In the genomic region with DNA sequence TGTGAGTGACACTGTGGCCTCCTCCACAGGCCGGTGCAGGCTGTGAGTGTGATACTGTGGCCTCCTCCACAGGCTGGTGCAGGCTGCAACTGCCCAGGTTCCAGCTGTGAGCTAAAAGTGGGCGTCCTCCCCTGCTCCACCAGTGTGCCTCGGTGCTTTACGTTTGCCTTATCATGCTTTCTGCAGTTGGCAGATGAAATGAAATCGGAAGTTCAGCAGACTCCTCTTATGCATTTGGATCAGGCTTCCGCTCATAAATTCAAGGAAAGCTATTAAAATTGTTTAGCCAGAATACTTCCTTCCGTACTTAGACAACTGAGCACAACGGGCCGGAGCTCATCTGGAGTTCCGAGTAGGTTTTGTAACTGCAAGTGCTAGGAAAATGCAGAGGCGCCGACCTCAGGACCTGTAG, we compare ENCODE assay signal across 1 cellular context.
TF ChIP-seq lines count a peak whose summit lies in the region.

No MANE protein-coding gene starts in this region.

TF ChIP-seq in WTC11, 78 proteins besides CTCF, POLR2A, EP300 and RAD21 (continued from another document):
- TF ChIP-seq, protein P1, sequence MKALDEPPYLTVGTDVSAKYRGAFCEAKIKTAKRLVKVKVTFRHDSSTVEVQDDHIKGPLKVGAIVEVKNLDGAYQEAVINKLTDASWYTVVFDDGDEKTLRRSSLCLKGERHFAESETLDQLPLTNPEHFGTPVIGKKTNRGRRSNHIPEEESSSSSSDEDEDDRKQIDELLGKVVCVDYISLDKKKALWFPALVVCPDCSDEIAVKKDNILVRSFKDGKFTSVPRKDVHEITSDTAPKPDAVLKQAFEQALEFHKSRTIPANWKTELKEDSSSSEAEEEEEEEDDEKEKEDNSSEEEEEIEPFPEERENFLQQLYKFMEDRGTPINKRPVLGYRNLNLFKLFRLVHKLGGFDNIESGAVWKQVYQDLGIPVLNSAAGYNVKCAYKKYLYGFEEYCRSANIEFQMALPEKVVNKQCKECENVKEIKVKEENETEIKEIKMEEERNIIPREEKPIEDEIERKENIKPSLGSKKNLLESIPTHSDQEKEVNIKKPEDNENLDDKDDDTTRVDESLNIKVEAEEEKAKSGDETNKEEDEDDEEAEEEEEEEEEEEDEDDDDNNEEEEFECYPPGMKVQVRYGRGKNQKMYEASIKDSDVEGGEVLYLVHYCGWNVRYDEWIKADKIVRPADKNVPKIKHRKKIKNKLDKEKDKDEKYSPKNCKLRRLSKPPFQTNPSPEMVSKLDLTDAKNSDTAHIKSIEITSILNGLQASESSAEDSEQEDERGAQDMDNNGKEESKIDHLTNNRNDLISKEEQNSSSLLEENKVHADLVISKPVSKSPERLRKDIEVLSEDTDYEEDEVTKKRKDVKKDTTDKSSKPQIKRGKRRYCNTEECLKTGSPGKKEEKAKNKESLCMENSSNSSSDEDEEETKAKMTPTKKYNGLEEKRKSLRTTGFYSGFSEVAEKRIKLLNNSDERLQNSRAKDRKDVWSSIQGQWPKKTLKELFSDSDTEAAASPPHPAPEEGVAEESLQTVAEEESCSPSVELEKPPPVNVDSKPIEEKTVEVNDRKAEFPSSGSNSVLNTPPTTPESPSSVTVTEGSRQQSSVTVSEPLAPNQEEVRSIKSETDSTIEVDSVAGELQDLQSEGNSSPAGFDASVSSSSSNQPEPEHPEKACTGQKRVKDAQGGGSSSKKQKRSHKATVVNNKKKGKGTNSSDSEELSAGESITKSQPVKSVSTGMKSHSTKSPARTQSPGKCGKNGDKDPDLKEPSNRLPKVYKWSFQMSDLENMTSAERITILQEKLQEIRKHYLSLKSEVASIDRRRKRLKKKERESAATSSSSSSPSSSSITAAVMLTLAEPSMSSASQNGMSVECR (CRISPR knock-in tag; IDR thresholded peaks at IDR 0.05; ENCODE audit: borderline replicate concordance) = no peak
- TF ChIP-seq ZNF317 (CRISPR knock-in tag; IDR thresholded peaks at IDR 0.05; ENCODE audit: borderline replicate concordance, low read depth) (no peak), ZNF416 (CRISPR knock-in tag; IDR thresholded peaks at IDR 0.05) (no peak), ZNF423 (CRISPR knock-in tag; IDR thresholded peaks at IDR 0.05) (no peak), FOXK1 (CRISPR knock-in tag; IDR thresholded peaks at IDR 0.05) (no peak), CBFB (CRISPR knock-in tag; IDR thresholded peaks at IDR 0.05; ENCODE audit: low read depth) (no peak), FOXP1 (CRISPR knock-in tag; IDR thresholded peaks at IDR 0.05; ENCODE audit: borderline replicate concordance) (no peak), SP1 (CRISPR knock-in tag; conservative IDR thresholded peaks at IDR 0.05) (no peak), EMX1 (CRISPR knock-in tag; IDR thresholded peaks at IDR 0.05) (no peak), RELA (CRISPR knock-in tag; IDR thresholded peaks at IDR 0.05; ENCODE audit: borderline replicate concordance) (no peak), JAZF1 (CRISPR knock-in tag; IDR thresholded peaks at IDR 0.05) (no peak)
- TF ChIP-seq, protein P2, sequence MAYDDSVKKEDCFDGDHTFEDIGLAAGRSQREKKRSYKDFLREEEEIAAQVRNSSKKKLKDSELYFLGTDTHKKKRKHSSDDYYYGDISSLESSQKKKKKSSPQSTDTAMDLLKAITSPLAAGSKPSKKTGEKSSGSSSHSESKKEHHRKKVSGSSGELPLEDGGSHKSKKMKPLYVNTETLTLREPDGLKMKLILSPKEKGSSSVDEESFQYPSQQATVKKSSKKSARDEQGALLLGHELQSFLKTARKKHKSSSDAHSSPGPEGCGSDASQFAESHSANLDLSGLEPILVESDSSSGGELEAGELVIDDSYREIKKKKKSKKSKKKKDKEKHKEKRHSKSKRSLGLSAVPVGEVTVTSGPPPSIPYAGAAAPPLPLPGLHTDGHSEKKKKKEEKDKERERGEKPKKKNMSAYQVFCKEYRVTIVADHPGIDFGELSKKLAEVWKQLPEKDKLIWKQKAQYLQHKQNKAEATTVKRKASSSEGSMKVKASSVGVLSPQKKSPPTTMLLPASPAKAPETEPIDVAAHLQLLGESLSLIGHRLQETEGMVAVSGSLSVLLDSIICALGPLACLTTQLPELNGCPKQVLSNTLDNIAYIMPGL (CRISPR knock-in tag; IDR thresholded peaks at IDR 0.05) = no peak
- TF ChIP-seq, protein P3, sequence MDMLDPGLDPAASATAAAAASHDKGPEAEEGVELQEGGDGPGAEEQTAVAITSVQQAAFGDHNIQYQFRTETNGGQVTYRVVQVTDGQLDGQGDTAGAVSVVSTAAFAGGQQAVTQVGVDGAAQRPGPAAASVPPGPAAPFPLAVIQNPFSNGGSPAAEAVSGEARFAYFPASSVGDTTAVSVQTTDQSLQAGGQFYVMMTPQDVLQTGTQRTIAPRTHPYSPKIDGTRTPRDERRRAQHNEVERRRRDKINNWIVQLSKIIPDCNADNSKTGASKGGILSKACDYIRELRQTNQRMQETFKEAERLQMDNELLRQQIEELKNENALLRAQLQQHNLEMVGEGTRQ (CRISPR knock-in tag; IDR thresholded peaks at IDR 0.05) = no peak
- TF ChIP-seq, protein P4, sequence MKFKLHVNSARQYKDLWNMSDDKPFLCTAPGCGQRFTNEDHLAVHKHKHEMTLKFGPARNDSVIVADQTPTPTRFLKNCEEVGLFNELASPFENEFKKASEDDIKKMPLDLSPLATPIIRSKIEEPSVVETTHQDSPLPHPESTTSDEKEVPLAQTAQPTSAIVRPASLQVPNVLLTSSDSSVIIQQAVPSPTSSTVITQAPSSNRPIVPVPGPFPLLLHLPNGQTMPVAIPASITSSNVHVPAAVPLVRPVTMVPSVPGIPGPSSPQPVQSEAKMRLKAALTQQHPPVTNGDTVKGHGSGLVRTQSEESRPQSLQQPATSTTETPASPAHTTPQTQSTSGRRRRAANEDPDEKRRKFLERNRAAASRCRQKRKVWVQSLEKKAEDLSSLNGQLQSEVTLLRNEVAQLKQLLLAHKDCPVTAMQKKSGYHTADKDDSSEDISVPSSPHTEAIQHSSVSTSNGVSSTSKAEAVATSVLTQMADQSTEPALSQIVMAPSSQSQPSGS (CRISPR knock-in tag; IDR thresholded peaks at IDR 0.05; ENCODE audit: borderline replicate concordance, low read depth) = no peak
- TF ChIP-seq, protein P5, sequence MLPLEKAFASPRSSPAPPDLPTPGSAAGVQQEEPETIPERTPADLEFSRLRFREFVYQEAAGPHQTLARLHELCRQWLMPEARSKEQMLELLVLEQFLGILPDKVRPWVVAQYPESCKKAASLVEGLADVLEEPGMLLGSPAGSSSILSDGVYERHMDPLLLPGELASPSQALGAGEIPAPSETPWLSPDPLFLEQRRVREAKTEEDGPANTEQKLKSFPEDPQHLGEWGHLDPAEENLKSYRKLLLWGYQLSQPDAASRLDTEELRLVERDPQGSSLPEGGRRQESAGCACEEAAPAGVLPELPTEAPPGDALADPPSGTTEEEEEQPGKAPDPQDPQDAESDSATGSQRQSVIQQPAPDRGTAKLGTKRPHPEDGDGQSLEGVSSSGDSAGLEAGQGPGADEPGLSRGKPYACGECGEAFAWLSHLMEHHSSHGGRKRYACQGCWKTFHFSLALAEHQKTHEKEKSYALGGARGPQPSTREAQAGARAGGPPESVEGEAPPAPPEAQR (CRISPR knock-in tag; IDR thresholded peaks at IDR 0.05) = no peak
- TF ChIP-seq, protein P6, sequence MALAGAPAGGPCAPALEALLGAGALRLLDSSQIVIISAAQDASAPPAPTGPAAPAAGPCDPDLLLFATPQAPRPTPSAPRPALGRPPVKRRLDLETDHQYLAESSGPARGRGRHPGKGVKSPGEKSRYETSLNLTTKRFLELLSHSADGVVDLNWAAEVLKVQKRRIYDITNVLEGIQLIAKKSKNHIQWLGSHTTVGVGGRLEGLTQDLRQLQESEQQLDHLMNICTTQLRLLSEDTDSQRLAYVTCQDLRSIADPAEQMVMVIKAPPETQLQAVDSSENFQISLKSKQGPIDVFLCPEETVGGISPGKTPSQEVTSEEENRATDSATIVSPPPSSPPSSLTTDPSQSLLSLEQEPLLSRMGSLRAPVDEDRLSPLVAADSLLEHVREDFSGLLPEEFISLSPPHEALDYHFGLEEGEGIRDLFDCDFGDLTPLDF (CRISPR knock-in tag; IDR thresholded peaks at IDR 0.05) = no peak
